ENCODE assay signal across 25 cellular contexts in the genomic region with DNA sequence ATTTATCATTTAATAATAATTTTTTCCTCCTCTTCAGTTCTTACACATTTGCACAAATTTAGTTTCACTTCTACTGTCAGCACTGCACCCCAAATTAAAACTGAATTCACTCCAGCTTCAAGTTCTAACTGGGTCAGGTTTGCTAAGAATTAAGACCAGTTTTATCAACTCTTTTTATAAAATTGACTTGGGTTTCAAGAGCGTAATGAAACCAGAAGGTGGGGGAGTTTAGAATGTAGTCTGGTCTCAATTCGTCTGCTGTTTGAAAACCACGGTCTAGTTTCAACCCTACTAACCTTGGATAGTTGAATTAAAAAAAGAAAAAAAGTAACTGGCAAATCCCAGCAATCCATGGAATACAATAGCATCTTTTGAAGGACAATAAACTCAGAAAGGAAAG. TPM values are rescaled to one million over a fixed set of nuclear protein-coding genes. Genes with fewer than 3 reads are reported as not detected.
A peak's percentile ranks its signal among the peaks of the same experiment; 100 is the strongest.
DNase-seq lines count a peak whose midpoint lies in the region; ATAC-seq and TF ChIP-seq lines count a peak whose summit lies in the region.
"Had no signal": no experiment of that assay in that cellular context is flagged by ENCODE, and none has a peak within 500 bp of the region (broad histone marks: within the 10 kb centered on the region; RNA-seq: fewer than 3 reads in every experiment).

No MANE protein-coding gene starts in this region.

- no peak for TF ChIP-seq POLR2A in uterus (IDR thresholded peaks at IDR 0.05)

- H3K9me3 Mint-ChIP-seq in CD4-positive, CD25-positive, alpha-beta regulatory T cell = no peaks in the 10 kb centered on the region
- H3K9me3 Mint-ChIP-seq in T-helper 2 cell treated with Interferon-gamma antibody and Interleukin-4, amounts not matched to agents 5 μg/mL and 100 μg/mL, for 36 hours = peaks cover 9% of the 10 kb centered on the region
- peaks cover 13% of the 10 kb centered on the region for H3K9me3 Mint-ChIP-seq in dendritic cell treated with granulocyte-macrophage colony-stimulating factor and Interleukin-4, amounts not matched to agents 40 ng/mL and 50 ng/mL, for 4 days
- H3K9me3 Mint-ChIP-seq: memory B cell had no signal

- no peaks in the 10 kb centered on the region for H3K9me3 ChIP-seq in CD4-positive, CD25-positive, alpha-beta regulatory T cell (ENCODE audit: control insufficient read depth in 2 of 2, low read length in 2 of 2)
- H3K9me3 ChIP-seq in uterus = no peaks in the 10 kb centered on the region
- H3K9me3 ChIP-seq: Caco-2, tibial nerve had no signal

- H3K36me3 ChIP-seq in CD4-positive, CD25-positive, alpha-beta regulatory T cell (ENCODE audit: control insufficient read depth, insufficient read depth, low read length) = no peaks in the 10 kb centered on the region
- H3K36me3 ChIP-seq in uterus = no peaks in the 10 kb centered on the region
- H3K36me3 ChIP-seq: tibial nerve had no signal

- H3K27me3 Mint-ChIP-seq in CD4-positive, CD25-positive, alpha-beta regulatory T cell = no peaks in the 10 kb centered on the region
- H3K27me3 Mint-ChIP-seq in T-helper 2 cell treated with Interferon-gamma antibody and Interleukin-4, amounts not matched to agents 5 μg/mL and 100 μg/mL, for 36 hours (ENCODE audit: low read depth) = no peaks in the 10 kb centered on the region
- H3K27me3 Mint-ChIP-seq in dendritic cell treated with granulocyte-macrophage colony-stimulating factor and Interleukin-4, amounts not matched to agents 40 ng/mL and 50 ng/mL, for 4 days = peaks cover 4% of the 10 kb centered on the region

- peak; percentile 48 to 52 for ATAC-seq in activated CD4-positive, CD25-positive, alpha-beta regulatory T cell treated with anti-CD3 and anti-CD28 coated beads, Interleukin-2, amount 50 U/mL, for 24 hours
- ATAC-seq in CD4-positive, CD25-positive, alpha-beta regulatory T cell (ENCODE audit: low read depth in 2 of 2) = peak; percentile 17 to 26
- ATAC-seq in GM18868 (IDR thresholded peaks at IDR 0.05; ENCODE audit: unreplicated experiment) = no peak
- ATAC-seq: left cardiac atrium had no signal

- no peak for TF ChIP-seq CTCF in uterus (IDR thresholded peaks at IDR 0.05)

- intact Hi-C loops in dendritic cell treated with granulocyte-macrophage colony-stimulating factor and Interleukin-4, amounts not matched to agents 40 ng/mL and 50 ng/mL, for 4 days (cut with micrococcal nuclease) = no loop called here
- intact Hi-C loops in uterus (cut with DNase I; ENCODE audit: low total_unique reads) = no loop called here

- H3K4me1 Mint-ChIP-seq in CD4-positive, CD25-positive, alpha-beta regulatory T cell = peaks cover 26 to 59% (median 51%) of the 10 kb centered on the region in 4 donors
- H3K4me1 Mint-ChIP-seq in T-helper 2 cell treated with Interferon-gamma antibody and Interleukin-4, amounts not matched to agents 5 μg/mL and 100 μg/mL, for 36 hours (ENCODE audit: low read depth) = peaks cover 48% of the 10 kb centered on the region
- peaks cover 14% of the 10 kb centered on the region for H3K4me1 Mint-ChIP-seq in dendritic cell treated with granulocyte-macrophage colony-stimulating factor and Interleukin-4, amounts not matched to agents 40 ng/mL and 50 ng/mL, for 4 days (ENCODE audit: low read depth)
- H3K4me1 Mint-ChIP-seq: memory B cell had no signal

- DNase-seq in activated CD4-positive, CD25-positive, alpha-beta regulatory T cell (lab: John Stamatoyannopoulos, UW) = no peak
- DNase-seq in CD4-positive, CD25-positive, alpha-beta regulatory T cell = peak in 1 of 3 donors; percentile 72
- no peak for DNase-seq in T-helper 2 cell treated with Interferon-gamma antibody and Interleukin-4, amounts not matched to agents 5 μg/mL and 100 μg/mL, for 36 hours (ENCODE audit: low spot score)
- no peak for DNase-seq in uterus
- DNase-seq in DMS114 treated with DMSO at 0.1 percent for 48 hours (lab: John Stamatoyannopoulos, UW; ENCODE audit: unreplicated experiment) = no peak
- DNase-seq: 8988T; activated CD4-positive, alpha-beta T cell treated with anti-CD3 and anti-CD28 coated beads for 1 hour; Caco-2; cortex of kidney; glutamatergic neuron; left cardiac atrium; naive B cell; NCI-H187 treated with DMSO at 0.1 percent for 48 hours; NCI-H748 treated with DMSO at 0.1 percent for 48 hours; OCI-M1; retina; stimulated activated CD4-positive, alpha-beta T cell treated with anti-CD3 and anti-CD28 coated beads, Interleukin-4, amount 100 ng/mL, for 1 hour; stimulated activated naive CD4-positive, alpha-beta T cell treated with Interleukin-2 at 50 U/mL for 16 hours had no signal

- H3K4me3 ChIP-seq in CD4-positive, CD25-positive, alpha-beta regulatory T cell (ENCODE audit: low read depth, low read length) = peak overlapping the region; percentile 94
- no peak overlapping the region for H3K4me3 ChIP-seq in uterus
- H3K4me3 ChIP-seq: tibial nerve had no signal

- H3K27ac Mint-ChIP-seq in CD4-positive, CD25-positive, alpha-beta regulatory T cell = peak overlapping the region; percentile 98 to 100 (median 99)
- H3K27ac Mint-ChIP-seq in T-helper 2 cell treated with Interferon-gamma antibody and Interleukin-4, amounts not matched to agents 5 μg/mL and 100 μg/mL, for 36 hours = peak overlapping the region; percentile 82
- peak overlapping the region; percentile 56 for H3K27ac Mint-ChIP-seq in dendritic cell treated with granulocyte-macrophage colony-stimulating factor and Interleukin-4, amounts not matched to agents 40 ng/mL and 50 ng/mL, for 4 days
- H3K27ac Mint-ChIP-seq: memory B cell had no signal

- H3K36me3 Mint-ChIP-seq in CD4-positive, CD25-positive, alpha-beta regulatory T cell = no peaks in the 10 kb centered on the region
- no peaks in the 10 kb centered on the region for H3K36me3 Mint-ChIP-seq in T-helper 2 cell treated with Interferon-gamma antibody and Interleukin-4, amounts not matched to agents 5 μg/mL and 100 μg/mL, for 36 hours (ENCODE audit: low read depth)
- no peaks in the 10 kb centered on the region for H3K36me3 Mint-ChIP-seq in dendritic cell treated with granulocyte-macrophage colony-stimulating factor and Interleukin-4, amounts not matched to agents 40 ng/mL and 50 ng/mL, for 4 days (ENCODE audit: low read depth)
- H3K36me3 Mint-ChIP-seq: memory B cell, naive B cell had no signal

- no peaks in the 10 kb centered on the region for H3K27me3 ChIP-seq in CD4-positive, CD25-positive, alpha-beta regulatory T cell (ENCODE audit: control insufficient read depth, insufficient read depth, low read length)
- no peaks in the 10 kb centered on the region for H3K27me3 ChIP-seq in uterus
- H3K27me3 ChIP-seq: tibial nerve had no signal

- H3K4me1 ChIP-seq in CD4-positive, CD25-positive, alpha-beta regulatory T cell (ENCODE audit: control insufficient read depth, insufficient read depth, low read length, poor library complexity, severe bottlenecking) = peaks cover 62% of the 10 kb centered on the region
- H3K4me1 ChIP-seq in uterus = no peaks in the 10 kb centered on the region
- H3K4me1 ChIP-seq: Caco-2, tibial nerve had no signal

- H3K27ac ChIP-seq in CD4-positive, CD25-positive, alpha-beta regulatory T cell (ENCODE audit: insufficient read depth, low read length, poor library complexity, severe bottlenecking) = peak overlapping the region; percentile 95
- no peak overlapping the region for H3K27ac ChIP-seq in uterus
- H3K27ac ChIP-seq: tibial nerve had no signal

- peak overlapping the region; percentile 92 to 99 (median 94) for H3K4me3 Mint-ChIP-seq in CD4-positive, CD25-positive, alpha-beta regulatory T cell
- H3K4me3 Mint-ChIP-seq in T-helper 2 cell treated with Interferon-gamma antibody and Interleukin-4, amounts not matched to agents 5 μg/mL and 100 μg/mL, for 36 hours = peak overlapping the region; percentile 78
- H3K4me3 Mint-ChIP-seq in dendritic cell treated with granulocyte-macrophage colony-stimulating factor and Interleukin-4, amounts not matched to agents 40 ng/mL and 50 ng/mL, for 4 days = no peak overlapping the region
- H3K4me3 Mint-ChIP-seq: memory B cell, naive B cell had no signal

RNA-seq across cellular contexts. Expression of a gene that starts 14.3 kb away (rescaled TPM):
- total RNA-seq in CD4-positive, CD25-positive, alpha-beta regulatory T cell = 459 TPM
- polyA plus RNA-seq in CD4-positive, CD25-positive, alpha-beta regulatory T cell = 10 to 100 TPM; 52.1 to 79.2 (median 55.7) TPM
- under 1 TPM in 1 of 4 donors, not detected in 3; 0.14 TPM for total RNA-seq in uterus
- total RNA-seq: Daoy, osteoblast, tibial nerve had no signal

Comparison
In these comparisons a context has a peak if more than half of its experiments do, and no peak if none do; other contexts are left out.
1. RNA of a gene that starts 14.3 kb away (total RNA-seq): 459 TPM in CD4-positive, CD25-positive, alpha-beta regulatory T cell (single experiment); 0.14 TPM in uterus; every median in the first group is over 100 times any median in the second.
2. Peak in every context shown above with its lines, with median percentiles within 50 percentile points of each other: H3K27ac Mint-ChIP-seq.